In the genomic region with DNA sequence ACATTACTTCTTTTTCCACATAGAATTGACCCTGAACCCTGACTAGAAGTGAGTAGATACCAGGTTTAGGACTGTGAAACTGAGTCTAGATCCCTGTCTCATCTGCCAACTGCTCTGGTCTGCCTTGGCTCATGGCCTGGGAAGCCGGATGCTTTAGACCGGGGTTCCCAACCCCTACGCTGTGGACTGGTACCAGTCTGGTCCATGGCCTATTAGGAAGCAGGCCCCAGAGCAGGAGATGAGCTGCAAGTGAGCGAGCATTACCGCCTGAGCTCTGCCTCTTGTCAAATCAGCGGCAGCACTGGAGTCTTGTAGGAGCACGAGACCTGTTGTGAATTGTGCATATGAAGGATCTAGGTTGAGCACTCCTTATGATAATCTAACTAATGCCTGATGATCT, we compare ENCODE assay signal across 27 cellular contexts.
DNase-seq lines count a peak whose midpoint lies in the region; ATAC-seq and TF ChIP-seq lines count a peak whose summit lies in the region.
"Had no signal": no experiment of that assay in that cellular context is flagged by ENCODE, and none has a peak within 500 bp of the region (broad histone marks: within the 10 kb centered on the region; RNA-seq: fewer than 3 reads in every experiment).

No MANE protein-coding gene starts in this region.

- TF ChIP-seq CTCF in chondrocyte (IDR thresholded peaks at IDR 0.05) = no peak

- H3K4me3 Mint-ChIP-seq in chondrocyte (ENCODE audit: unreplicated experiment) = no peak overlapping the region
- H3K4me3 Mint-ChIP-seq: B cell; CD14-positive monocyte; CD4-positive, alpha-beta memory T cell; CD4-positive, alpha-beta T cell; CD4-positive, CD25-positive, alpha-beta regulatory T cell; CD8-positive, alpha-beta memory T cell; CD8-positive, alpha-beta T cell had no signal

- no peak overlapping the region for H3K27ac Mint-ChIP-seq in chondrocyte (ENCODE audit: unreplicated experiment)
- H3K27ac Mint-ChIP-seq: B cell; CD14-positive monocyte; CD4-positive, alpha-beta memory T cell; CD4-positive, alpha-beta T cell; CD4-positive, CD25-positive, alpha-beta regulatory T cell; CD8-positive, alpha-beta memory T cell; CD8-positive, alpha-beta T cell had no signal

- no peak for ATAC-seq in GM21786 (IDR thresholded peaks at IDR 0.05; ENCODE audit: unreplicated experiment)
- ATAC-seq: A549; CD8-positive, alpha-beta T cell had no signal

- H3K27me3 Mint-ChIP-seq in chondrocyte (ENCODE audit: low read depth) = no peaks in the 10 kb centered on the region
- H3K27me3 Mint-ChIP-seq: B cell; CD4-positive, CD25-positive, alpha-beta regulatory T cell; CD8-positive, alpha-beta memory T cell had no signal

- peaks cover 7% of the 10 kb centered on the region for H3K9me3 Mint-ChIP-seq in chondrocyte (ENCODE audit: low read depth)
- H3K9me3 Mint-ChIP-seq: CD4-positive, alpha-beta T cell; CD8-positive, alpha-beta T cell had no signal

- H3K4me1 Mint-ChIP-seq in chondrocyte (ENCODE audit: low read depth) = no peaks in the 10 kb centered on the region
- H3K4me1 Mint-ChIP-seq: B cell; CD14-positive monocyte; CD4-positive, alpha-beta memory T cell; CD4-positive, CD25-positive, alpha-beta regulatory T cell; CD8-positive, alpha-beta memory T cell had no signal

- intact Hi-C loops in posterior vena cava (cut with DNase I) = no loop called here

- DNase-seq in chondrocyte (ENCODE audit: low spot score) = peak; percentile 68
- DNase-seq in posterior vena cava (ENCODE audit: low spot score) = peak; percentile 50
- no peak for DNase-seq in activated CD4-positive, alpha-beta T cell treated with anti-CD3 and anti-CD28 coated beads, Interleukin-2, amount 50 U/mL, for 1 hour
- DNase-seq: 8988T; ACHN; AML-193; BE2C; C1 segment of cervical spinal cord; Caco-2; Calu3; CD4-positive, alpha-beta memory T cell; CD4-positive, alpha-beta T cell; CD4-positive, CD25-positive, alpha-beta regulatory T cell; CD8-positive, alpha-beta memory T cell; CD8-positive, alpha-beta T cell; COR-L47; DMS 273 treated with DMSO at 0.1 percent for 48 hours; DMS153; DMS53; DMS79; DMS79 treated with DMSO at 0.1 percent for 48 hours; DND-41; EL had no signal

- H3K36me3 Mint-ChIP-seq in chondrocyte (ENCODE audit: low read depth) = no peaks in the 10 kb centered on the region
- H3K36me3 Mint-ChIP-seq: CD14-positive monocyte; CD4-positive, alpha-beta memory T cell; CD4-positive, CD25-positive, alpha-beta regulatory T cell; CD8-positive, alpha-beta T cell had no signal
